ENCODE assay signal across 10 cellular contexts in the genomic region with DNA sequence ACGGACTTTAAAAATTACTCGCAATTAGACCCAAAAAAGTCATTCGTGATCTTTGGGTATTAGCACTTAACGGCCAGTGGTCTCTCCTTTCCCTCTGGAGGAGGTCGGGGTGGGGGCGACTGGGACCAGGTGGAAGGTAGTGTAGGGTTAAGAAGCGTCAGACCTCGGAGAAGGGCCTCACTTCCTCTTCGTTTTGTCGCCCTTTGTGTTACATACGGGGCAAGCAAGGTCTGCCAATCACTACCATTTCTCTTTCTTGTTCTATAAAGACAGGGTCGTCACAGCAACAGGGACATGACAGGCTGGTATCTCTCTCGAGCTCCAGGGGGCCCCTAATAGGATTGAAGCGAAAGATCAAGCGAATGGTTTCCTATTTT.
DNase-seq lines count a peak whose midpoint lies in the region; ATAC-seq and TF ChIP-seq lines count a peak whose summit lies in the region.
"Had no signal": no experiment of that assay in that cellular context is flagged by ENCODE, and none has a peak within 500 bp of the region (broad histone marks: within the 10 kb centered on the region; RNA-seq: fewer than 3 reads in every experiment).

No MANE protein-coding gene starts in this region.

- CTCF ChIA-PET in CD8-positive, alpha-beta memory T cell (lab: Charles Lee), result interaction anchor here (1.3 to 3.8 kb wide), 2 partner anchors 410 to 631 kb away, joined by 3 to 24 read pairs; a partner anchor contains a TSS

- H3K27me3 Mint-ChIP-seq in CD8-positive, alpha-beta memory T cell, result peaks cover 49 to 83% of the 10 kb centered on the region in 2 donors
- peaks cover 83% of the 10 kb centered on the region for H3K27me3 Mint-ChIP-seq in nephron (ENCODE audit: low read depth)

- peaks cover 0 to 3% (median 0%) of the 10 kb centered on the region in 5 donors for H3K9me3 Mint-ChIP-seq in CD8-positive, alpha-beta memory T cell
- no peaks in the 10 kb centered on the region for H3K9me3 Mint-ChIP-seq in nephron

- POLR2A ChIA-PET in CD8-positive, alpha-beta memory T cell (lab: Charles Lee), result no interaction called here

- peak in 1 of 5 donors; percentile 15 for DNase-seq in CD8-positive, alpha-beta memory T cell
- no peak for DNase-seq in ascending aorta (ENCODE audit: low spot score in 2 of 2)
- DNase-seq in NCI-H128 (lab: John Stamatoyannopoulos, UW; ENCODE audit: unreplicated experiment), result no peak
- no peak for DNase-seq in NCI-H2029 (lab: John Stamatoyannopoulos, UW)
- DNase-seq in ACHN, result no peak
- DNase-seq in SKM-1 treated with dmso at 0.1 percent for 144 hours (lab: John Stamatoyannopoulos, UW; ENCODE audit: unreplicated experiment), result no peak
- DNase-seq: sigmoid colon had no signal

- H3K36me3 Mint-ChIP-seq in CD8-positive, alpha-beta memory T cell, result no peaks in the 10 kb centered on the region
- H3K36me3 Mint-ChIP-seq in nephron (ENCODE audit: low read depth), result no peaks in the 10 kb centered on the region

- no peaks in the 10 kb centered on the region for H3K9me3 ChIP-seq in CD8-positive, alpha-beta memory T cell (ENCODE audit: low read length)
- H3K9me3 ChIP-seq in ascending aorta, result no peaks in the 10 kb centered on the region
- H3K9me3 ChIP-seq: sigmoid colon had no signal

- no peak overlapping the region for H3K4me3 ChIP-seq in CD8-positive, alpha-beta memory T cell (ENCODE audit: low read length)
- H3K4me3 ChIP-seq in ascending aorta, result peak overlapping the region; percentile 47 to 57

- TF ChIP-seq CTCF in ascending aorta (IDR thresholded peaks at IDR 0.05), result no peak
- no peak for TF ChIP-seq CTCF in nephron (IDR thresholded peaks at IDR 0.05; ENCODE audit: unreplicated experiment in 3 of 3)

- ATAC-seq in HG02798 (IDR thresholded peaks at IDR 0.05; ENCODE audit: poor library complexity, unreplicated experiment), result peak; percentile 25

- in situ Hi-C loops in ACHN (cut with HindIII; ENCODE audit: low pct_ligation_motif_present, low pct_unique_long_range_greater_than_20kb, low sequenced_read_pairs), result no loop called here

- H3K4me3 Mint-ChIP-seq in CD8-positive, alpha-beta memory T cell, result peak overlapping the region; percentile 66 to 85 (median 76)
- peak overlapping the region; percentile 67 to 73 (median 68) for H3K4me3 Mint-ChIP-seq in nephron

- peaks cover 19 to 29% (median 25%) of the 10 kb centered on the region in 3 donors for H3K4me1 Mint-ChIP-seq in CD8-positive, alpha-beta memory T cell
- H3K4me1 Mint-ChIP-seq in nephron, result peaks cover 33% of the 10 kb centered on the region

- peak overlapping the region in 3 of 8 donors; percentile 20 to 73 (median 30) for H3K27ac Mint-ChIP-seq in CD8-positive, alpha-beta memory T cell
- peak overlapping the region in 1 of 3 experiments; percentile 61 for H3K27ac Mint-ChIP-seq in nephron

- H3K27me3 ChIP-seq in CD8-positive, alpha-beta memory T cell (ENCODE audit: insufficient read depth, low read length, poor library complexity, severe bottlenecking), result peaks cover 54% of the 10 kb centered on the region
- peaks cover 24% of the 10 kb centered on the region for H3K27me3 ChIP-seq in ascending aorta

- H3K27ac ChIP-seq in CD8-positive, alpha-beta memory T cell (ENCODE audit: low read depth, low read length), result no peak overlapping the region
- H3K27ac ChIP-seq in ascending aorta, result no peak overlapping the region
- H3K27ac ChIP-seq: cardiac muscle cell, sigmoid colon had no signal

- peaks cover 14% of the 10 kb centered on the region for H3K4me1 ChIP-seq in CD8-positive, alpha-beta memory T cell (ENCODE audit: insufficient read depth, low read length)
- peaks cover 0 to 11% of the 10 kb centered on the region in 2 donors for H3K4me1 ChIP-seq in ascending aorta

- intact Hi-C loops in ascending aorta (cut with DNase I), result loop anchor here (5.0 kb wide), 1 partner anchor 632 kb away; no protein-coding TSS in a partner anchor

- no peaks in the 10 kb centered on the region for H3K36me3 ChIP-seq in CD8-positive, alpha-beta memory T cell (ENCODE audit: insufficient read depth, low read length)
- H3K36me3 ChIP-seq in ascending aorta, result no peaks in the 10 kb centered on the region
- H3K36me3 ChIP-seq: cardiac muscle cell, sigmoid colon had no signal
